8 cellular contexts compared by ENCODE assay signal in genomic region chr19:1490020-1490310, GRCh38. TPM values are rescaled to one million over a fixed set of nuclear protein-coding genes. Genes with fewer than 3 reads are reported as not detected.
DNase-seq lines count a peak whose midpoint lies in the region; ATAC-seq and TF ChIP-seq lines count a peak whose summit lies in the region.

No MANE protein-coding gene starts in this region.

- H3K9me3 Mint-ChIP-seq in chondrocyte (ENCODE audit: low read depth) (no peaks in the 10 kb centered on the region), naive B cell (no peaks in the 10 kb centered on the region)

- H3K36me3 Mint-ChIP-seq in chondrocyte (ENCODE audit: low read depth) (no peaks in the 10 kb centered on the region), naive B cell (no peaks in the 10 kb centered on the region)

- H3K27ac ChIP-seq in AG04450 (ENCODE audit: low read depth, low read length) (no peak overlapping the region), HUES6 (ENCODE audit: low read depth, low read length) (no peak overlapping the region)

- ATAC-seq in naive B cell (ENCODE audit: low read depth in 2 of 2) (no peak), GM18909 (IDR thresholded peaks at IDR 0.05; ENCODE audit: poor library complexity, unreplicated experiment) (no peak), omental fat pad (ENCODE audit: low FRiP score) (no peak)

- no peak for DNase-seq in AG04450 (ENCODE audit: low read depth, low spot score)
- DNase-seq in chondrocyte (ENCODE audit: low spot score), result peak; percentile 92
- no peak for DNase-seq in naive B cell
- no peak for DNase-seq in globus pallidus (ENCODE audit: low spot score)
- no peak for DNase-seq in omental fat pad (ENCODE audit: low spot score)
- DNase-seq in activated CD8-positive, alpha-beta memory T cell treated with anti-CD3 and anti-CD28 coated beads for 24 hours, result no peak

- H3K4me3 Mint-ChIP-seq in chondrocyte (ENCODE audit: unreplicated experiment), result peak overlapping the region; percentile 86
- peak overlapping the region in 7 of 8 donors; percentile 47 to 80 (median 60) for H3K4me3 Mint-ChIP-seq in naive B cell

- H3K4me3 ChIP-seq in AG04450 (ENCODE audit: low read depth, low read length), result peak overlapping the region; percentile 69
- peak overlapping the region; percentile 60 for H3K4me3 ChIP-seq in HUES6 (ENCODE audit: low read depth, low read length)

- POLR2A ChIA-PET in AG04450 (lab: Yijun Ruan, JAX), result no interaction called here

- no peaks in the 10 kb centered on the region for H3K4me1 Mint-ChIP-seq in chondrocyte (ENCODE audit: low read depth)
- H3K4me1 Mint-ChIP-seq in naive B cell, result peaks cover 6 to 13% (median 12%) of the 10 kb centered on the region in 3 donors

- peak overlapping the region; percentile 19 for H3K9ac ChIP-seq in HUES6 (ENCODE audit: low read length)

- H3K27me3 Mint-ChIP-seq in chondrocyte (ENCODE audit: low read depth) (peaks cover 4% of the 10 kb centered on the region), naive B cell (peaks cover 0 to 10% (median 0%) of the 10 kb centered on the region in 3 donors)

- H3K4me1 ChIP-seq in HUES6 (ENCODE audit: control insufficient read depth, insufficient read depth, low read length), result peaks cover 5% of the 10 kb centered on the region; the same call in 1 of the 2 replicates

- H3K9me3 ChIP-seq in AG04450 (ENCODE audit: control insufficient read depth, insufficient read depth, low read length) (no peaks in the 10 kb centered on the region; the same call in 1 of the 2 replicates), HUES6 (ENCODE audit: control insufficient read depth, insufficient read depth, low read depth, low read length) (no peaks in the 10 kb centered on the region)

- H3K27me3 ChIP-seq in AG04450 (ENCODE audit: control insufficient read depth, insufficient read depth, low read length) (peaks cover 9% of the 10 kb centered on the region), HUES6 (ENCODE audit: control insufficient read depth, insufficient read depth, low read length) (peaks cover 38% of the 10 kb centered on the region)

- CTCF ChIA-PET in AG04450 (lab: Charles Lee), result no interaction called here

- no peaks in the 10 kb centered on the region for H3K36me3 ChIP-seq in HUES6 (ENCODE audit: control insufficient read depth, insufficient read depth, low read length)

- TF ChIP-seq CTCF in AG04450 (IDR thresholded peaks at IDR 0.05; ENCODE audit: low read depth, low read length) (no peak), chondrocyte (IDR thresholded peaks at IDR 0.05) (no peak), omental fat pad (IDR thresholded peaks at IDR 0.05) (no peak)

- H3K27ac Mint-ChIP-seq in chondrocyte (ENCODE audit: unreplicated experiment), result no peak overlapping the region
- peak overlapping the region in 1 of 6 donors; percentile 79 for H3K27ac Mint-ChIP-seq in naive B cell

RNA-seq across cellular contexts. Expression of gene PCSK4, which starts 0.2 kb away (rescaled TPM):
- polyA plus RNA-seq in AG04450 (2011; rRNA removed) (0.40 TPM in 2 replicates), naive B cell (ENCODE audit: low read depth in 6 of 6) (under 1 TPM in 1 of 6 donors, not detected in 5; 0.09 TPM)
- 0.48 and 0.55 TPM in 2 replicates for polyA minus RNA-seq in AG04450 (2011; rRNA and poly(A)+ RNA removed)
- total RNA-seq in chondrocyte (3.3 to 4.0 TPM (median 3.9 TPM) in 3 replicates), omental fat pad (1 to 10 TPM; 1.4 to 2.4 (median 2.2) TPM)

RNA-seq across cellular contexts. Expression of gene REEP6, which starts 1.0 kb away (rescaled TPM):
- polyA plus RNA-seq in AG04450 (2011; rRNA removed) (0.84 and 1.1 TPM in 2 replicates), naive B cell (ENCODE audit: low read depth in 6 of 6) (1 to 10 TPM in 2 of 6 donors, under 1 TPM in 4; 0.72 to 1.4 (median 0.90) TPM)
- polyA minus RNA-seq in AG04450 (2011; rRNA and poly(A)+ RNA removed), result 1.1 and 2.5 TPM in 2 replicates
- total RNA-seq in chondrocyte (2.7 to 3.9 TPM (median 2.8 TPM) in 3 replicates), omental fat pad (1 to 10 TPM; 1.6 to 4.5 (median 2.8) TPM)

RNA-seq across cellular contexts. Expression of gene C19orf25, which starts 10.9 kb away (rescaled TPM):
- 14.5 and 17.5 TPM in 2 replicates for polyA plus RNA-seq in AG04450 (2011; rRNA removed)
- polyA minus RNA-seq in AG04450 (2011; rRNA and poly(A)+ RNA removed), result 6.3 and 7.8 TPM in 2 replicates
- total RNA-seq in chondrocyte, result 23.3 to 24.7 TPM (median 24.2 TPM) in 3 replicates
- polyA plus RNA-seq in naive B cell (ENCODE audit: low read depth in 6 of 6), result 10 to 100 TPM; 39.0 to 78.2 (median 46.9) TPM
- total RNA-seq in omental fat pad, result 10 to 100 TPM; 17.6 to 26.2 (median 20.6) TPM

RNA-seq across cellular contexts. Expression of gene ADAMTSL5, which starts 22.9 kb away (rescaled TPM):
- polyA plus RNA-seq in AG04450 (2011; rRNA removed) (5.6 and 7.5 TPM in 2 replicates), naive B cell (ENCODE audit: low read depth in 6 of 6) (not detected)
- polyA minus RNA-seq in AG04450 (2011; rRNA and poly(A)+ RNA removed), result 3.3 and 5.7 TPM in 2 replicates
- total RNA-seq in chondrocyte (9.1 to 20.3 TPM (median 16.9 TPM) in 3 replicates), omental fat pad (1 to 10 TPM in 2 of 4 donors, under 1 TPM in 2; 0.60 to 4.3 (median 0.89) TPM)

RNA-seq across cellular contexts. Expression of gene PLK5, which starts 33.9 kb away (rescaled TPM):
- polyA plus RNA-seq in AG04450 (2011; rRNA removed) (not detected in 2 replicates), naive B cell (ENCODE audit: low read depth in 6 of 6) (not detected)
- not detected in 2 replicates for polyA minus RNA-seq in AG04450 (2011; rRNA and poly(A)+ RNA removed)
- total RNA-seq in chondrocyte (0.12 TPM in 1 of 3 replicates, not detected in the others), omental fat pad (not detected)
